In genomic region chr7:36972140-36972518, GRCh38 we compare ENCODE assay signal across 17 cellular contexts.
DNase-seq lines count a peak whose midpoint lies in the region; ATAC-seq and TF ChIP-seq lines count a peak whose summit lies in the region.
"Had no signal": no experiment of that assay in that cellular context is flagged by ENCODE, and none has a peak within 500 bp of the region (broad histone marks: within the 10 kb centered on the region; RNA-seq: fewer than 3 reads in every experiment).

No MANE protein-coding gene starts in this region.

- WGBS in right lobe of liver (ENCODE audit: insufficient coverage, low coverage, low lambda C conversion rate, missing lambda C conversion rate) = 7% methylated on average over 5 of the region's 5 CpGs
- 43 to 65% (median 57%) methylated on average over 5 of the region's 5 CpGs for WGBS in stomach, 5 donors

- no peaks in the 10 kb centered on the region for H3K9me3 Mint-ChIP-seq in activated T-cell treated with anti-CD3 and anti-CD28 coated beads, Interleukin-2, amount 50 U/mL, for 24 hours
- H3K9me3 Mint-ChIP-seq in activated naive CD4-positive, alpha-beta T cell treated with anti-CD3 and anti-CD28 coated beads, Interleukin-2, amount 10 ng/mL, durations not matched to agents 7 days and 5 days = peaks cover 7% of the 10 kb centered on the region
- H3K9me3 Mint-ChIP-seq: stimulated activated memory B cell treated with anti-CD40 and anti-IgM and Interleukin-4, amounts not matched to agents 10 μg/mL and 1 μg/mL and 100 μg/mL, for 72 hours had no signal

- TF ChIP-seq POLR2A in right lobe of liver (IDR thresholded peaks at IDR 0.05) (no peak), stomach (IDR thresholded peaks at IDR 0.05) (no peak)

- in situ Hi-C loops in Panc1 (cut with HindIII; ENCODE audit: low pct_unique_long_range_greater_than_20kb, low sequenced_read_pairs) = no loop called here

- DNase-seq in activated T-cell treated with anti-CD3 and anti-CD28 coated beads, Interleukin-2, amount 50 U/mL, for 24 hours = no peak
- DNase-seq in activated T-cell treated with anti-CD3 and anti-CD28 coated beads, Interleukin-2, amount 50 U/mL, for 48 hours = no peak
- DNase-seq in Panc1 (ENCODE audit: low read depth, low spot score) = no peak
- peak in 1 of 3 donors; percentile 75 for DNase-seq in right lobe of liver
- DNase-seq in stomach = no peak
- DNase-seq in D341Med (ENCODE audit: low spot score) = no peak
- DNase-seq in activated naive CD4-positive, alpha-beta T cell treated with anti-CD3 and anti-CD28 coated beads, Interleukin-2, amount 10 ng/mL, durations not matched to agents 7 days and 5 days = no peak
- DNase-seq in NCI-H1048 (lab: John Stamatoyannopoulos, UW) = no peak
- DNase-seq: GM23248, NCI-H1105, NCI-H2107, NCI-H510A had no signal

- no TSS peak for BruUV-seq in Panc1 (replicated peaks; lab: Mats Ljungman, UMichigan)

- H3K4me3 ChIP-seq in Panc1 (ENCODE audit: low read depth in 2 of 2, low read length in 2 of 2) (no peak overlapping the region), right lobe of liver (peak overlapping the region in 1 of 3 donors; percentile 2), stomach (no peak overlapping the region)
- H3K4me3 ChIP-seq: breast epithelium, coronary artery, GM23248, SJCRH30 had no signal

- peaks cover 11% of the 10 kb centered on the region; the same call in 1 of the 2 replicates for H3K9me3 ChIP-seq in Panc1 (ENCODE audit: control insufficient read depth, insufficient read depth, low read depth, low read length)
- H3K9me3 ChIP-seq in right lobe of liver = no peaks in the 10 kb centered on the region
- H3K9me3 ChIP-seq in stomach = no peaks in the 10 kb centered on the region
- H3K9me3 ChIP-seq: breast epithelium, SJCRH30 had no signal

- CTCF ChIA-PET in Panc1 (lab: Charles Lee) = no interaction called here
- CTCF ChIA-PET in activated naive CD4-positive, alpha-beta T cell treated with anti-CD3 and anti-CD28 coated beads, Interleukin-2, amount 10 ng/mL, durations not matched to agents 7 days and 5 days (lab: Charles Lee) = interaction anchor here (1.4 kb wide), 1 partner anchor 21 kb away, joined by 3 read pairs; no protein-coding TSS in a partner anchor

- no peak overlapping the region for H3K4me3 Mint-ChIP-seq in activated T-cell treated with anti-CD3 and anti-CD28 coated beads, Interleukin-2, amount 50 U/mL, for 24 hours
- H3K4me3 Mint-ChIP-seq in activated naive CD4-positive, alpha-beta T cell treated with anti-CD3 and anti-CD28 coated beads, Interleukin-2, amount 10 ng/mL, durations not matched to agents 7 days and 5 days = no peak overlapping the region
- H3K4me3 Mint-ChIP-seq: stimulated activated memory B cell treated with anti-CD40 and anti-IgM and Interleukin-4, amounts not matched to agents 10 μg/mL and 1 μg/mL and 100 μg/mL, for 72 hours had no signal

- TF ChIP-seq CTCF in Panc1 (IDR thresholded peaks at IDR 0.05) (no peak), right lobe of liver (IDR thresholded peaks at IDR 0.05) (no peak), stomach (IDR thresholded peaks at IDR 0.05) (no peak)

- H3K36me3 ChIP-seq in Panc1 (ENCODE audit: control insufficient read depth, insufficient read depth, low read length) = no peaks in the 10 kb centered on the region
- no peaks in the 10 kb centered on the region for H3K36me3 ChIP-seq in right lobe of liver
- no peaks in the 10 kb centered on the region for H3K36me3 ChIP-seq in stomach
- H3K36me3 ChIP-seq: breast epithelium had no signal

- peak overlapping the region; percentile 26 for H3K27ac Mint-ChIP-seq in activated T-cell treated with anti-CD3 and anti-CD28 coated beads, Interleukin-2, amount 50 U/mL, for 24 hours
- no peak overlapping the region for H3K27ac Mint-ChIP-seq in activated naive CD4-positive, alpha-beta T cell treated with anti-CD3 and anti-CD28 coated beads, Interleukin-2, amount 10 ng/mL, durations not matched to agents 7 days and 5 days
- H3K27ac Mint-ChIP-seq: stimulated activated memory B cell treated with anti-CD40 and anti-IgM and Interleukin-4, amounts not matched to agents 10 μg/mL and 1 μg/mL and 100 μg/mL, for 72 hours had no signal

- intact Hi-C loops in Panc1 (cut with micrococcal nuclease; ENCODE audit: unreplicated experiment) (loop anchor here (5.0 kb wide), 1 partner anchor 485 kb away; no protein-coding TSS in a partner anchor), right lobe of liver (cut with DNase I) (loop anchor here in 1 of 2 donors (10.0 kb wide), 1 partner anchor 213 kb away; no protein-coding TSS in a partner anchor), stomach (cut with DNase I; ENCODE audit: low total_unique reads) (no loop called here)

- no peaks in the 10 kb centered on the region for H3K27me3 ChIP-seq in Panc1 (ENCODE audit: control insufficient read depth, insufficient read depth, low read length)
- H3K27me3 ChIP-seq in right lobe of liver = no peaks in the 10 kb centered on the region
- no peaks in the 10 kb centered on the region for H3K27me3 ChIP-seq in stomach
- H3K27me3 ChIP-seq: breast epithelium, SJCRH30 had no signal

- peaks cover 64% of the 10 kb centered on the region for H3K36me3 Mint-ChIP-seq in activated T-cell treated with anti-CD3 and anti-CD28 coated beads, Interleukin-2, amount 50 U/mL, for 24 hours (ENCODE audit: low read depth)
- peaks cover 26% of the 10 kb centered on the region for H3K36me3 Mint-ChIP-seq in activated naive CD4-positive, alpha-beta T cell treated with anti-CD3 and anti-CD28 coated beads, Interleukin-2, amount 10 ng/mL, durations not matched to agents 7 days and 5 days

- TF ChIP-seq EP300 in stomach (IDR thresholded peaks at IDR 0.05) = no peak

- peaks cover 36% of the 10 kb centered on the region for H3K4me1 Mint-ChIP-seq in activated T-cell treated with anti-CD3 and anti-CD28 coated beads, Interleukin-2, amount 50 U/mL, for 24 hours (ENCODE audit: low read depth)
- peaks cover 23% of the 10 kb centered on the region for H3K4me1 Mint-ChIP-seq in activated naive CD4-positive, alpha-beta T cell treated with anti-CD3 and anti-CD28 coated beads, Interleukin-2, amount 10 ng/mL, durations not matched to agents 7 days and 5 days

- H3K4me1 ChIP-seq in Panc1 (ENCODE audit: control insufficient read depth, insufficient read depth, low read length) (no peaks in the 10 kb centered on the region), right lobe of liver (peaks cover 0 to 38% (median 15%) of the 10 kb centered on the region in 4 donors), stomach (peaks cover 16 to 35% (median 26%) of the 10 kb centered on the region in 4 donors)
- H3K4me1 ChIP-seq: breast epithelium had no signal

- H3K27me3 Mint-ChIP-seq in activated T-cell treated with anti-CD3 and anti-CD28 coated beads, Interleukin-2, amount 50 U/mL, for 24 hours = no peaks in the 10 kb centered on the region
- H3K27me3 Mint-ChIP-seq in activated naive CD4-positive, alpha-beta T cell treated with anti-CD3 and anti-CD28 coated beads, Interleukin-2, amount 10 ng/mL, durations not matched to agents 7 days and 5 days = no peaks in the 10 kb centered on the region
- H3K27me3 Mint-ChIP-seq: stimulated activated memory B cell treated with anti-CD40 and anti-IgM and Interleukin-4, amounts not matched to agents 10 μg/mL and 1 μg/mL and 100 μg/mL, for 72 hours had no signal

- peak overlapping the region; percentile 17; the same call in 1 of the 2 replicates for H3K27ac ChIP-seq in Panc1 (ENCODE audit: low read length)
- H3K27ac ChIP-seq in right lobe of liver = peak overlapping the region; percentile 49 to 92 (median 71)
- peak overlapping the region in 3 of 5 donors; percentile 16 to 64 (median 43) for H3K27ac ChIP-seq in stomach
- H3K27ac ChIP-seq: breast epithelium, coronary artery, GM23248, KMS-11, SJCRH30 had no signal

- no peak for ATAC-seq in Panc1
- peak; percentile 74 to 85 (median 77) for ATAC-seq in right lobe of liver
- ATAC-seq: stimulated activated memory B cell treated with anti-CD40 and anti-IgM and Interleukin-4, amounts not matched to agents 10 μg/mL and 1 μg/mL and 100 μg/mL, for 72 hours had no signal

- POLR2A ChIA-PET in Panc1 (lab: Charles Lee) = no interaction called here

Comparison
In these comparisons a context has a peak if more than half of its experiments do, and no peak if none do; other contexts are left out.
1. H3K27ac ChIP-seq: peak in every context shown above with its lines; median percentile 71 in right lobe of liver; 43 in stomach; 17 in Panc1.